In genomic region chr3:183430325-183430957, GRCh38 we compare ENCODE assay signal across 14 cellular contexts. TPM values are rescaled to one million over a fixed set of nuclear protein-coding genes. Genes with fewer than 3 reads are reported as not detected.
DNase-seq lines count a peak whose midpoint lies in the region; ATAC-seq and TF ChIP-seq lines count a peak whose summit lies in the region.
"Had no signal": no experiment of that assay in that cellular context is flagged by ENCODE, and none has a peak within 500 bp of the region (broad histone marks: within the 10 kb centered on the region; RNA-seq: fewer than 3 reads in every experiment).

No MANE protein-coding gene starts in this region.

- CTCF ChIA-PET in activated CD4-positive, alpha-beta memory T cell treated with anti-CD3 and anti-CD28 coated beads, Interleukin-2, amount 10 ng/mL, durations not matched to agents 7 days and 5 days (lab: Charles Lee), result interaction anchor here (0.6 to 2.5 kb wide), 5 partner anchors 8 to 1953 kb away, joined by 3 to 7 read pairs (median 3); no protein-coding TSS in a partner anchor
- CTCF ChIA-PET in PC-3 (lab: Charles Lee), result no interaction called here

- H3K36me3 Mint-ChIP-seq in activated CD4-positive, alpha-beta memory T cell treated with anti-CD3 and anti-CD28 coated beads, Interleukin-2, amount 10 ng/mL, durations not matched to agents 7 days and 5 days (ENCODE audit: low read depth), result peaks cover 5% of the 10 kb centered on the region
- H3K36me3 Mint-ChIP-seq in immature natural killer cell, result no peaks in the 10 kb centered on the region

- H4K20me1 ChIP-seq in PC-3 (ENCODE audit: low read length), result no peaks in the 10 kb centered on the region

- no peak overlapping the region for H2AFZ ChIP-seq in PC-3 (ENCODE audit: low read length)

- H3K9me2 ChIP-seq in PC-3 (replicated peaks; ENCODE audit: low read length), result no peaks in the 10 kb centered on the region

- H3K36me3 ChIP-seq in PC-3 (ENCODE audit: low read depth, low read length), result no peaks in the 10 kb centered on the region
- H3K36me3 ChIP-seq: esophagus squamous epithelium, left lung had no signal

- H3K9me3 ChIP-seq in PC-3 (ENCODE audit: low read length), result no peaks in the 10 kb centered on the region
- H3K9me3 ChIP-seq: esophagus squamous epithelium, left lung, testis had no signal

- no peak for ATAC-seq in PC-3
- ATAC-seq: left lung had no signal

- H3K27me3 ChIP-seq in PC-3 (ENCODE audit: low read length), result no peaks in the 10 kb centered on the region
- H3K27me3 ChIP-seq: testis had no signal

- TF ChIP-seq CTCF in GM10266 (IDR thresholded peaks at IDR 0.05; ENCODE audit: control insufficient read depth, insufficient read depth, low read depth, missing control alignments), result no peak
- TF ChIP-seq CTCF in PC-3 (conservative IDR thresholded peaks at IDR 0.05; ENCODE audit: low read depth, low read length), result no peak

- H3K4me3 ChIP-seq in PC-3 (ENCODE audit: low read length), result no peak overlapping the region
- H3K4me3 ChIP-seq: coronary artery, esophagus squamous epithelium, left lung, testis had no signal

- DNase-seq in NCI-H1417 (lab: John Stamatoyannopoulos, UW) (peak in 2 of 3 experiments; percentile 32 to 74), NCI-H1417 treated with DMSO at 0.1 percent for 48 hours (lab: John Stamatoyannopoulos, UW) (no peak), GM10266 (ENCODE audit: extremely low spot score) (peak; percentile 62), immature natural killer cell (peak in 1 of 3 donors; percentile 8), PC-3 (no peak), GDM1 (lab: John Stamatoyannopoulos, UW) (no peak)
- no peak for DNase-seq in activated CD4-positive, alpha-beta memory T cell treated with anti-CD3 and anti-CD28 coated beads, Interleukin-2, amount 10 ng/mL, durations not matched to agents 7 days and 5 days
- no peak for DNase-seq in activated CD8-positive, alpha-beta memory T cell treated with anti-CD3 and anti-CD28 coated beads, Interleukin-2, amount 50 U/mL, for 4 hours
- DNase-seq: esophagus squamous epithelium, H9, left lung, testis had no signal

- POLR2A ChIA-PET in activated CD4-positive, alpha-beta memory T cell treated with anti-CD3 and anti-CD28 coated beads, Interleukin-2, amount 10 ng/mL, durations not matched to agents 7 days and 5 days (lab: Charles Lee), result interaction anchor here (0.8 to 1.1 kb wide), 6 partner anchors 9 to 267 kb away, joined by 3 to 6 read pairs (median 4); partner anchors contain the start of gene YEATS2
- POLR2A ChIA-PET in PC-3 (lab: Charles Lee; ENCODE audit: unreplicated experiment), result interaction anchor here (0.9 kb wide), 1 partner anchor 60 kb away, joined by 10 read pairs; no protein-coding TSS in a partner anchor

- no peaks in the 10 kb centered on the region for H3F3A ChIP-seq in PC-3 (ENCODE audit: low read length, unreplicated experiment)

- peak overlapping the region; percentile 49 for H3K27ac Mint-ChIP-seq in activated CD4-positive, alpha-beta memory T cell treated with anti-CD3 and anti-CD28 coated beads, Interleukin-2, amount 10 ng/mL, durations not matched to agents 7 days and 5 days
- no peak overlapping the region for H3K27ac Mint-ChIP-seq in immature natural killer cell
- H3K27ac Mint-ChIP-seq: H9, nephron had no signal

- H3K4me3 Mint-ChIP-seq in activated CD4-positive, alpha-beta memory T cell treated with anti-CD3 and anti-CD28 coated beads, Interleukin-2, amount 10 ng/mL, durations not matched to agents 7 days and 5 days, result peak overlapping the region; percentile 2
- H3K4me3 Mint-ChIP-seq in immature natural killer cell, result peak overlapping the region in 4 of 5 donors; percentile 11 to 63 (median 28)

- H3K9ac ChIP-seq in PC-3 (ENCODE audit: low read length), result no peak overlapping the region

- no peaks in the 10 kb centered on the region for H3K79me2 ChIP-seq in PC-3 (ENCODE audit: low read length)

- intact Hi-C loops in PC-3 (cut with micrococcal nuclease), result no loop called here

- H3K27ac ChIP-seq in PC-3 (ENCODE audit: low read length), result no peak overlapping the region
- H3K27ac ChIP-seq: coronary artery, esophagus squamous epithelium, left lung, testis had no signal

- H3K4me1 ChIP-seq in PC-3 (ENCODE audit: insufficient read depth, low read length), result 0 out of 2 replicates have a peak, but pooled peaks cover 15% of the 10 kb centered on the region

- H3K4me1 Mint-ChIP-seq in activated CD4-positive, alpha-beta memory T cell treated with anti-CD3 and anti-CD28 coated beads, Interleukin-2, amount 10 ng/mL, durations not matched to agents 7 days and 5 days, result peaks cover 68% of the 10 kb centered on the region
- H3K4me1 Mint-ChIP-seq in immature natural killer cell, result peaks cover 9 to 17% of the 10 kb centered on the region in 2 donors

- no TSS peak for BruUV-seq in PC-3 (replicated peaks; lab: Mats Ljungman, UMichigan)

- no peaks in the 10 kb centered on the region for H3K9me3 Mint-ChIP-seq in activated CD4-positive, alpha-beta memory T cell treated with anti-CD3 and anti-CD28 coated beads, Interleukin-2, amount 10 ng/mL, durations not matched to agents 7 days and 5 days
- no peaks in the 10 kb centered on the region for H3K9me3 Mint-ChIP-seq in immature natural killer cell
- H3K9me3 Mint-ChIP-seq: nephron had no signal

- no peak overlapping the region for H3K4me2 ChIP-seq in PC-3 (ENCODE audit: low read length)

- H3K27me3 Mint-ChIP-seq in activated CD4-positive, alpha-beta memory T cell treated with anti-CD3 and anti-CD28 coated beads, Interleukin-2, amount 10 ng/mL, durations not matched to agents 7 days and 5 days, result peaks cover 2% of the 10 kb centered on the region
- H3K27me3 Mint-ChIP-seq in immature natural killer cell (ENCODE audit: low read depth in 3 of 3), result peaks cover 4 to 10% (median 7%) of the 10 kb centered on the region in 3 donors

RNA-seq across cellular contexts. Expression of gene MCF2L2, which starts 2.0 kb away (rescaled TPM):
- total RNA-seq in activated CD4-positive, alpha-beta memory T cell treated with anti-CD3 and anti-CD28 coated beads, Interleukin-2, amount 10 ng/mL, durations not matched to agents 7 days and 5 days, result 1 to 10 TPM; 6.6 to 7.0 TPM
- polyA plus RNA-seq in immature natural killer cell, result under 1 TPM in 2 of 3 donors, not detected in 1; 0.06 to 0.21 TPM
- 3.6 and 3.9 TPM in 2 replicates for total RNA-seq in PC-3 (2014; rRNA removed)

Comparison
In these comparisons a context has a peak if more than half of its experiments do, and no peak if none do; other contexts are left out.
1. DNase-seq: peak in NCI-H1417 (2 of 3) and GM10266 (single experiment); none in NCI-H1417 treated with DMSO at 0.1 percent for 48 hours (single experiment), activated CD4-positive, alpha-beta memory T cell treated with anti-CD3 and anti-CD28 coated beads, Interleukin-2, amount 10 ng/mL, durations not matched to agents 7 days and 5 days (single experiment), PC-3 (single experiment), GDM1 (single experiment) and activated CD8-positive, alpha-beta memory T cell treated with anti-CD3 and anti-CD28 coated beads, Interleukin-2, amount 50 U/mL, for 4 hours (single experiment).